In genomic region chr12:14774074-14774943, GRCh38 we compare ENCODE assay signal across 9 cellular contexts. TPM values are rescaled to one million over a fixed set of nuclear protein-coding genes. Genes with fewer than 3 reads are reported as not detected.
DNase-seq lines count a peak whose midpoint lies in the region; ATAC-seq and TF ChIP-seq lines count a peak whose summit lies in the region.
"Had no signal": no experiment of that assay in that cellular context is flagged by ENCODE, and none has a peak within 500 bp of the region (broad histone marks: within the 10 kb centered on the region; RNA-seq: fewer than 3 reads in every experiment).

No MANE protein-coding gene starts in this region.

- H3K36me3 ChIP-seq in Peyer's patch, result no peaks in the 10 kb centered on the region

- intact Hi-C loops in natural killer cell (cut with micrococcal nuclease), result loop anchor here (1.0 to 5.0 kb wide), 4 partner anchors 29 to 1672 kb away; partner anchors contain the start of genes C12orf60, GSG1 and WBP11

- TF ChIP-seq CTCF in Peyer's patch (IDR thresholded peaks at IDR 0.05) (peak in 2 of 6 experiments; percentile 15 to 18), fibroblast of the aortic adventitia (IDR thresholded peaks at IDR 0.05; ENCODE audit: insufficient read depth, low read length) (no peak), natural killer cell (IDR thresholded peaks at IDR 0.05) (no peak)

- DNase-seq in 8988T (peak; percentile 51), Peyer's patch (peak; percentile 94 to 98 (median 95)), fibroblast of the aortic adventitia (ENCODE audit: low read depth) (peak; percentile 96), natural killer cell (peak; percentile 85)
- peak; percentile 81 for DNase-seq in activated effector memory CD4-positive, alpha-beta T cell treated with Interleukin-2 at 50 U/mL for 16 hours
- peak; percentile 91 for DNase-seq in stimulated activated naive B cell treated with anti-CD40 and anti-IgM and Interleukin-4, amounts not matched to agents 10 μg/mL and 1 μg/mL and 100 μg/mL, for 72 hours
- DNase-seq: DND-41 had no signal

- TF ChIP-seq POLR2A in Peyer's patch (IDR thresholded peaks at IDR 0.05), result peak; percentile 98

- H3K27me3 Mint-ChIP-seq in natural killer cell (ENCODE audit: low read depth in 2 of 2), result no peaks in the 10 kb centered on the region
- peaks cover 0 to 3% of the 10 kb centered on the region in 2 donors for H3K27me3 Mint-ChIP-seq in stimulated activated naive B cell treated with anti-CD40 and anti-IgM and Interleukin-4, amounts not matched to agents 10 μg/mL and 1 μg/mL and 100 μg/mL, for 72 hours

- peaks cover 60 to 61% of the 10 kb centered on the region in 2 donors for H3K4me1 Mint-ChIP-seq in natural killer cell
- H3K4me1 Mint-ChIP-seq in stimulated activated naive B cell treated with anti-CD40 and anti-IgM and Interleukin-4, amounts not matched to agents 10 μg/mL and 1 μg/mL and 100 μg/mL, for 72 hours, result peaks cover 27 to 51% of the 10 kb centered on the region in 2 donors

- H3K4me1 ChIP-seq in Peyer's patch, result peaks cover 0 to 2% (median 0%) of the 10 kb centered on the region in 4 donors

- no peaks in the 10 kb centered on the region for H3K9me3 Mint-ChIP-seq in natural killer cell
- H3K9me3 Mint-ChIP-seq in stimulated activated naive B cell treated with anti-CD40 and anti-IgM and Interleukin-4, amounts not matched to agents 10 μg/mL and 1 μg/mL and 100 μg/mL, for 72 hours, result no peaks in the 10 kb centered on the region

- peak overlapping the region; percentile 88 to 99 (median 92) for H3K27ac ChIP-seq in Peyer's patch

- peak overlapping the region; percentile 63 to 90 (median 69) for H3K4me3 ChIP-seq in Peyer's patch
- H3K4me3 ChIP-seq in fibroblast of the aortic adventitia (ENCODE audit: low read depth, low read length), result peak overlapping the region; percentile 86

- H3K27me3 ChIP-seq in Peyer's patch, result no peaks in the 10 kb centered on the region

- peak; percentile 64 for ATAC-seq in GM18870 (IDR thresholded peaks at IDR 0.05; ENCODE audit: unreplicated experiment)
- peak; percentile 50 for ATAC-seq in HG03108 (IDR thresholded peaks at IDR 0.05; ENCODE audit: unreplicated experiment)
- ATAC-seq in natural killer cell, result peak; percentile 54 to 75 (median 64)
- peak; percentile 61 to 68 for ATAC-seq in stimulated activated naive B cell treated with anti-CD40 and anti-IgM and Interleukin-4, amounts not matched to agents 10 μg/mL and 1 μg/mL and 100 μg/mL, for 72 hours (replicated peaks)

- H3K36me3 Mint-ChIP-seq in natural killer cell, result no peaks in the 10 kb centered on the region
- H3K36me3 Mint-ChIP-seq in stimulated activated naive B cell treated with anti-CD40 and anti-IgM and Interleukin-4, amounts not matched to agents 10 μg/mL and 1 μg/mL and 100 μg/mL, for 72 hours, result peaks cover 14 to 23% of the 10 kb centered on the region in 2 donors

- H3K9me3 ChIP-seq in Peyer's patch, result no peaks in the 10 kb centered on the region

- H3K27ac Mint-ChIP-seq in natural killer cell, result peak overlapping the region; percentile 96 to 99
- H3K27ac Mint-ChIP-seq in stimulated activated naive B cell treated with anti-CD40 and anti-IgM and Interleukin-4, amounts not matched to agents 10 μg/mL and 1 μg/mL and 100 μg/mL, for 72 hours, result peak overlapping the region; percentile 96

- H3K4me3 Mint-ChIP-seq in natural killer cell, result peak overlapping the region; percentile 100
- peak overlapping the region; percentile 95 to 97 for H3K4me3 Mint-ChIP-seq in stimulated activated naive B cell treated with anti-CD40 and anti-IgM and Interleukin-4, amounts not matched to agents 10 μg/mL and 1 μg/mL and 100 μg/mL, for 72 hours

RNA-seq across cellular contexts. Expression of gene WBP11, which starts 29.0 kb away (rescaled TPM):
- 10 to 100 TPM; 12.3 to 42.9 (median 12.8) TPM for total RNA-seq in Peyer's patch
- 6.3 and 15.9 TPM in 2 replicates for total RNA-seq in fibroblast of the aortic adventitia (ENCODE audit: low replicate concordance)
- 100 to 1,000 TPM; 130 to 159 (median 134) TPM for total RNA-seq in natural killer cell

RNA-seq across cellular contexts. Expression of gene C12orf60, which starts 29.2 kb away (rescaled TPM):
- under 1 TPM in 1 of 4 donors, not detected in 3; 0.88 TPM for total RNA-seq in Peyer's patch
- 0.65 and 0.99 TPM in 2 replicates for total RNA-seq in fibroblast of the aortic adventitia (ENCODE audit: low replicate concordance)
- under 1 TPM; 0.28 to 0.79 (median 0.33) TPM for total RNA-seq in natural killer cell

RNA-seq across cellular contexts. Expression of gene SMCO3, which starts 39.7 kb away (rescaled TPM):
- total RNA-seq in Peyer's patch, result not detected
- total RNA-seq in fibroblast of the aortic adventitia (ENCODE audit: low replicate concordance), result 0.09 TPM in 1 of 2 replicates, not detected in the other
- not detected for total RNA-seq in natural killer cell

Comparison
In these comparisons a context has a peak if more than half of its experiments do, and no peak if none do; other contexts are left out.
1. Peak in every context shown above with its lines: DNase-seq, ATAC-seq, H3K4me3 ChIP-seq and H3K27ac ChIP-seq.